ENCODE assay signal across 8 cellular contexts in genomic region chr10:102853944-102854694, GRCh38. TPM values are rescaled to one million over a fixed set of nuclear protein-coding genes. Genes with fewer than 3 reads are reported as not detected.
DNase-seq lines count a peak whose midpoint lies in the region; ATAC-seq and TF ChIP-seq lines count a peak whose summit lies in the region.

Gene BORCS7 (plus strand): TSS chr10:102854259. CDS start chr10:102854287, 28 bp downstream.

- no peaks in the 10 kb centered on the region for H3K9me3 ChIP-seq in Panc1 (ENCODE audit: control insufficient read depth, insufficient read depth, low read depth, low read length)
- no peaks in the 10 kb centered on the region for H3K9me3 ChIP-seq in esophagus squamous epithelium

- peak within 1 kb of the TSS; percentile 98 for H3K27ac ChIP-seq in Panc1 (ENCODE audit: low read length)
- H3K27ac ChIP-seq in esophagus squamous epithelium: peak within 1 kb of the TSS; percentile 86 to 98 (median 94)

- WGBS in esophagus squamous epithelium, 2 donors: 4 to 16% methylated on average over 22 to 33 of the region's 41 CpGs

- H3K27me3 ChIP-seq in Panc1 (ENCODE audit: control insufficient read depth, insufficient read depth, low read length): no peaks in the 10 kb centered on the region
- H3K27me3 ChIP-seq in esophagus squamous epithelium: no peaks in the 10 kb centered on the region

- TF ChIP-seq POLR2A in esophagus squamous epithelium (IDR thresholded peaks at IDR 0.05): peak in 2 of 4 donors; percentile 58 to 68

- POLR2A ChIA-PET in Panc1 (lab: Charles Lee): interaction anchor here (0.6 kb wide), 2 partner anchors 125 to 180 kb away, joined by 3 to 7 read pairs; no protein-coding TSS in a partner anchor

- H3K4me1 ChIP-seq in Panc1 (ENCODE audit: control insufficient read depth, insufficient read depth, low read length) (peaks cover 13% of the 10 kb centered on the region; the same call in 1 of the 2 replicates), esophagus squamous epithelium (peaks cover 3 to 27% (median 16%) of the 10 kb centered on the region in 3 donors)

- CTCF ChIA-PET in Panc1 (lab: Charles Lee): interaction anchor here (0.5 kb wide), 1 partner anchor 111 kb away, joined by 3 read pairs; the partner anchor contains the start of gene WBP1L

- no peaks in the 10 kb centered on the region for H3K36me3 Mint-ChIP-seq in activated T-cell treated with anti-CD3 and anti-CD28 coated beads, Interleukin-2, amount 50 U/mL, for 72 hours (ENCODE audit: insufficient read depth in 2 of 2)

- no peaks in the 10 kb centered on the region for H3K27me3 Mint-ChIP-seq in activated T-cell treated with anti-CD3 and anti-CD28 coated beads, Interleukin-2, amount 50 U/mL, for 72 hours (ENCODE audit: low read depth)

- peak within 1 kb of the TSS; percentile 98 for H3K27ac Mint-ChIP-seq in activated T-cell treated with anti-CD3 and anti-CD28 coated beads, Interleukin-2, amount 50 U/mL, for 72 hours

- intact Hi-C loops in Panc1 (cut with micrococcal nuclease; ENCODE audit: unreplicated experiment): no loop called here
- intact Hi-C loops in esophagus squamous epithelium (cut with DNase I): no loop called here

- peak within 1 kb of the TSS; percentile 95 to 98 for H3K4me3 Mint-ChIP-seq in activated T-cell treated with anti-CD3 and anti-CD28 coated beads, Interleukin-2, amount 50 U/mL, for 72 hours

- no peak for TF ChIP-seq CTCF in Panc1 (IDR thresholded peaks at IDR 0.05)
- TF ChIP-seq CTCF in esophagus squamous epithelium (IDR thresholded peaks at IDR 0.05): peak in 1 of 6 experiments; percentile 34

- TSS peak; percentile 99 for BruUV-seq in Panc1 (replicated peaks; lab: Mats Ljungman, UMichigan)

- H3K4me3 ChIP-seq in Panc1 (ENCODE audit: low read depth in 2 of 2, low read length in 2 of 2) (peak within 1 kb of the TSS; percentile 71 to 95), esophagus squamous epithelium (peak within 1 kb of the TSS; percentile 55 to 96 (median 76))

- H3K4me1 Mint-ChIP-seq in activated T-cell treated with anti-CD3 and anti-CD28 coated beads, Interleukin-2, amount 50 U/mL, for 72 hours (ENCODE audit: low read depth): peaks cover 28% of the 10 kb centered on the region

- no peaks in the 10 kb centered on the region for H3K9me3 Mint-ChIP-seq in activated T-cell treated with anti-CD3 and anti-CD28 coated beads, Interleukin-2, amount 50 U/mL, for 72 hours

- peak; percentile 96 for ATAC-seq in GM21723 (IDR thresholded peaks at IDR 0.05; ENCODE audit: unreplicated experiment)
- peak; percentile 100 for ATAC-seq in Panc1
- peak; percentile 99 to 100 for ATAC-seq in activated T-cell treated with anti-CD3 and anti-CD28 coated beads, Interleukin-2, amount 50 U/mL, for 72 hours (replicated peaks in 1 of 2)

- H3K36me3 ChIP-seq in Panc1 (ENCODE audit: control insufficient read depth, insufficient read depth, low read length) (no peaks in the 10 kb centered on the region), esophagus squamous epithelium (no peaks in the 10 kb centered on the region)

- in situ Hi-C loops in Panc1 (cut with HindIII; ENCODE audit: low pct_unique_long_range_greater_than_20kb, low sequenced_read_pairs): no loop called here

- DNase-seq in DMS53 (lab: John Stamatoyannopoulos, UW): peak; percentile 99
- DNase-seq in KG1 (lab: John Stamatoyannopoulos, UW): peak; percentile 91
- DNase-seq in Panc1 (ENCODE audit: low read depth, low spot score): peak; percentile 93
- DNase-seq in activated T-cell treated with anti-CD3 and anti-CD28 coated beads, Interleukin-2, amount 50 U/mL, for 72 hours: peak; percentile 85 to 92
- DNase-seq in esophagus squamous epithelium (lab: John Stamatoyannopoulos, UW): peak; percentile 62
- DNase-seq in myocyte (ENCODE audit: low read depth): peak; percentile 99
- DNase-seq in stimulated activated CD8-positive, alpha-beta memory T cell treated with anti-CD3 and anti-CD28 coated beads, Interleukin-7, amount 100 ng/mL, for 48 hours (ENCODE audit: extremely low read depth in 1 of 2, low read depth in 1 of 2): peak; percentile 66 to 87

RNA-seq across cellular contexts. Expression of gene BORCS7, which starts in this region (rescaled TPM):
- total RNA-seq in Panc1 (2021; ENCODE audit: unreplicated experiment): 12.9 TPM
- polyA plus RNA-seq in Panc1 (2012; ENCODE audit: insufficient read length): 13.0 TPM
- total RNA-seq in activated T-cell treated with anti-CD3 and anti-CD28 coated beads, Interleukin-2, amount 50 U/mL, for 72 hours: 1 to 10 TPM; 8.3 to 8.6 TPM
- 10 to 100 TPM; 10.9 to 36.6 (median 19.7) TPM for total RNA-seq in esophagus squamous epithelium
- total RNA-seq in myocyte: 34.9 and 41.1 TPM in 2 replicates
- 25.2 TPM for polyA plus RNA-seq in myocyte (2012)

Comparison
In these comparisons a context has a peak if more than half of its experiments do, and no peak if none do; other contexts are left out.
1. Peak in every context shown above with its lines: DNase-seq, ATAC-seq, H3K4me3 ChIP-seq and H3K27ac ChIP-seq.